In genomic region chr19:47745010-47745901, GRCh38 we compare ENCODE assay signal across 8 cellular contexts. TPM values are rescaled to one million over a fixed set of nuclear protein-coding genes. Genes with fewer than 3 reads are reported as not detected.
DNase-seq lines count a peak whose midpoint lies in the region; ATAC-seq and TF ChIP-seq lines count a peak whose summit lies in the region.

Gene NOP53, plus strand, starts transcription at chr19:47745546. Its CDS starts 14 bp downstream, at chr19:47745560.

- peak; percentile 64 to 76 for TF ChIP-seq POLR2A in Peyer's patch (IDR thresholded peaks at IDR 0.05)

- DNase-seq in DMS153 (lab: John Stamatoyannopoulos, UW) (peak; percentile 90), Peyer's patch (peak; percentile 95 to 98 (median 98))
- DNase-seq in activated T-cell treated with anti-CD3 and anti-CD28 coated beads, Interleukin-2, amount 50 U/mL, for 4 hours: peak; percentile 98
- DNase-seq in stimulated activated CD8-positive, alpha-beta memory T cell treated with anti-CD3 and anti-CD28 coated beads, Interleukin-7, amount 100 ng/mL, for 1 hour (ENCODE audit: low read depth in 2 of 2): peak; percentile 96 to 98

- H3K36me3 Mint-ChIP-seq in activated T-cell treated with anti-CD3 and anti-CD28 coated beads, Interleukin-2, amount 50 U/mL, for 4 hours (ENCODE audit: insufficient read depth): peaks cover 12% of the 10 kb centered on the region

- H3K9me3 Mint-ChIP-seq in activated T-cell treated with anti-CD3 and anti-CD28 coated beads, Interleukin-2, amount 50 U/mL, for 4 hours: no peaks in the 10 kb centered on the region

- 5% methylated on average over 45 to 53 of the region's 53 CpGs for WGBS in esophagus, 2 donors

- peak; percentile 65 for ATAC-seq in GM21723 (IDR thresholded peaks at IDR 0.05; ENCODE audit: unreplicated experiment)
- ATAC-seq in activated T-cell treated with anti-CD3 and anti-CD28 coated beads, Interleukin-2, amount 50 U/mL, for 4 hours: peak; percentile 79 to 80

- H3K4me1 Mint-ChIP-seq in activated T-cell treated with anti-CD3 and anti-CD28 coated beads, Interleukin-2, amount 50 U/mL, for 4 hours (ENCODE audit: low read depth): peaks cover 47% of the 10 kb centered on the region

- H3K9ac ChIP-seq in muscle layer of colon (ENCODE audit: low read length): no peak within 1 kb of the TSS

- no peaks in the 10 kb centered on the region for H3K27me3 Mint-ChIP-seq in activated T-cell treated with anti-CD3 and anti-CD28 coated beads, Interleukin-2, amount 50 U/mL, for 4 hours (ENCODE audit: low read depth)

- H3K27ac ChIP-seq in KOPT-K1 (ENCODE audit: low read depth, low read length, poor library complexity, severe bottlenecking): peak within 1 kb of the TSS; percentile 93
- peak within 1 kb of the TSS; percentile 88 to 98 (median 93) for H3K27ac ChIP-seq in Peyer's patch
- peak within 1 kb of the TSS; percentile 96 to 98 for H3K27ac ChIP-seq in esophagus (ENCODE audit: low read depth in 2 of 2, low read length in 1 of 2)
- H3K27ac ChIP-seq in muscle layer of colon (ENCODE audit: low read depth, low read length): peak within 1 kb of the TSS; percentile 98

- H3K36me3 ChIP-seq in KOPT-K1 (ENCODE audit: insufficient read depth, low read length): peaks cover 36% of the 10 kb centered on the region
- H3K36me3 ChIP-seq in Peyer's patch: peaks cover 0 to 42% (median 2%) of the 10 kb centered on the region in 3 donors
- peaks cover 3 to 28% of the 10 kb centered on the region in 2 donors for H3K36me3 ChIP-seq in esophagus (ENCODE audit: control insufficient read depth in 2 of 2, insufficient read depth in 2 of 2, low read length in 1 of 2)
- peaks cover 27% of the 10 kb centered on the region for H3K36me3 ChIP-seq in muscle layer of colon (ENCODE audit: insufficient read depth, low read length)

- H3K4me3 Mint-ChIP-seq in activated T-cell treated with anti-CD3 and anti-CD28 coated beads, Interleukin-2, amount 50 U/mL, for 4 hours: peak within 1 kb of the TSS; percentile 99

- H3K4me3 ChIP-seq in Peyer's patch (peak within 1 kb of the TSS; percentile 69 to 97 (median 82)), esophagus (ENCODE audit: low read depth in 1 of 2, low read length in 2 of 2) (peak within 1 kb of the TSS; percentile 72 to 90), muscle layer of colon (ENCODE audit: low read depth in 1 of 2, low read length in 2 of 2) (peak within 1 kb of the TSS; percentile 52 to 83)

- TF ChIP-seq CTCF in Peyer's patch (IDR thresholded peaks at IDR 0.05): peak in 4 of 6 experiments; percentile 18 to 31 (median 25)

- H3K27me3 ChIP-seq in Peyer's patch (no peaks in the 10 kb centered on the region), esophagus (ENCODE audit: control insufficient read depth in 1 of 2, insufficient read depth in 2 of 2, low read length in 2 of 2) (no peaks in the 10 kb centered on the region), muscle layer of colon (ENCODE audit: control insufficient read depth in 1 of 2, insufficient read depth in 2 of 2, low read length in 2 of 2) (no peaks in the 10 kb centered on the region)

- H3K9me3 ChIP-seq in KOPT-K1 (ENCODE audit: insufficient read depth, low read length, poor library complexity, severe bottlenecking) (no peaks in the 10 kb centered on the region), Peyer's patch (no peaks in the 10 kb centered on the region), esophagus (ENCODE audit: control insufficient read depth in 2 of 2, insufficient read depth in 1 of 2, low read depth in 1 of 2, low read length in 1 of 2) (no peaks in the 10 kb centered on the region), muscle layer of colon (ENCODE audit: low read length) (no peaks in the 10 kb centered on the region)

- peaks cover 0 to 43% (median 20%) of the 10 kb centered on the region in 4 donors for H3K4me1 ChIP-seq in Peyer's patch
- peaks cover 0 to 16% of the 10 kb centered on the region in 2 donors for H3K4me1 ChIP-seq in esophagus (ENCODE audit: control insufficient read depth in 2 of 2, insufficient read depth in 2 of 2, low read length in 1 of 2)
- peaks cover 29% of the 10 kb centered on the region for H3K4me1 ChIP-seq in muscle layer of colon (ENCODE audit: insufficient read depth, low read length)

RNA-seq across cellular contexts. Expression of gene NOP53, which starts in this region (rescaled TPM):
- 100 to 1,000 TPM in 3 of 4 donors, 10 to 100 TPM in 1; 86.2 to 179 (median 159) TPM for total RNA-seq in Peyer's patch
- total RNA-seq in activated T-cell treated with anti-CD3 and anti-CD28 coated beads, Interleukin-2, amount 50 U/mL, for 4 hours: 100 to 1,000 TPM; 260 to 295 (median 277) TPM
- polyA plus RNA-seq in esophagus: 100 to 1,000 TPM; 245 to 253 TPM

Comparison
In these comparisons a context has a peak if more than half of its experiments do, and no peak if none do; other contexts are left out.
1. Peak in every context shown above with its lines: DNase-seq, ATAC-seq, H3K4me3 ChIP-seq and H3K27ac ChIP-seq.